In the genomic region with DNA sequence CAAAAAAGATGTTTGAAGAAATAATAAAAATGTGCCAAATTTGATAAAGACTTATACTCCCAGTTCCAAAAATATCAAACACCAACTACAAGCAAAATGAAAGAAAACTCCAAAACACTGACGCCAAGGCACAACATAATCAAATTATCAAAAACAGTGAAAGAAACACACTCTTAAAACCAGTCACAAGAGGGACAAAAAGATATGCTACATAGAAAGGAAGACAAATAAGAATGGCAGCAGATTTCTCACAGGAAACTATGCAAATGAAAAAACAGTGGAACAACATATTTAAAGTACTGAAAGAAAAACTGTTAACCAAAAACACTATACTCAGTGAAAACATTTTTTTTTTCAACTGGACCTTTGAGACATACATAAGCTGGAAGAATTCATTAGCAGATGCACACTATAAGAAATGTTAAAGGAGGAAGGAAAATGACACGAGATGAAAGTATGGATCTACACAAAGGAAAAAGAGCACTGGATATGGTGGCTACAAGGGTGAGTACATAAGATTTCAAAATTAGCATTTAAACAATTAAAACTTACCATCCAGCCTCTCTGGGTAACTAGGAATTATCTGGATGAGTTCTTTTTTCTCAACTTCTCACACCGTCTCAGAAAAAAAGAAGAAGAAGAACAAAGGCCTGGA, we compare ENCODE assay signal across 13 cellular contexts.
A peak's percentile ranks its signal among the peaks of the same experiment; 100 is the strongest.
DNase-seq lines count a peak whose midpoint lies in the region; ATAC-seq and TF ChIP-seq lines count a peak whose summit lies in the region.
"Had no signal": no experiment of that assay in that cellular context is flagged by ENCODE, and none has a peak within 500 bp of the region (broad histone marks: within the 10 kb centered on the region; RNA-seq: fewer than 3 reads in every experiment).

No MANE protein-coding gene starts in this region.

- H3K4me1 Mint-ChIP-seq in chondrocyte (ENCODE audit: low read depth), result peaks cover 25% of the 10 kb centered on the region
- no peaks in the 10 kb centered on the region for H3K4me1 Mint-ChIP-seq in activated T-cell treated with anti-CD3 and anti-CD28 coated beads, Interleukin-2, amount 50 U/mL, for 4 hours (ENCODE audit: low read depth)

- peak overlapping the region; percentile 24 for H3K27ac Mint-ChIP-seq in chondrocyte (ENCODE audit: unreplicated experiment)

- peaks cover 0 to 40% (median 23%) of the 10 kb centered on the region in 3 donors for H3K9me3 ChIP-seq in esophagus squamous epithelium
- H3K9me3 ChIP-seq: BE2C had no signal

- H3K9me3 Mint-ChIP-seq in chondrocyte (ENCODE audit: low read depth), result peaks cover 19% of the 10 kb centered on the region
- H3K9me3 Mint-ChIP-seq in activated T-cell treated with anti-CD3 and anti-CD28 coated beads, Interleukin-2, amount 50 U/mL, for 4 hours, result peaks cover 41% of the 10 kb centered on the region

- ATAC-seq in activated T-cell treated with anti-CD3 and anti-CD28 coated beads, Interleukin-2, amount 50 U/mL, for 4 hours, result no peak
- no peak for ATAC-seq in HG03280 (IDR thresholded peaks at IDR 0.05; ENCODE audit: unreplicated experiment)
- ATAC-seq: foreskin keratinocyte had no signal

- H3K4me1 ChIP-seq in esophagus squamous epithelium, result peaks cover 0 to 6% (median 0%) of the 10 kb centered on the region in 3 donors
- H3K4me1 ChIP-seq: BE2C, transverse colon had no signal

- POLR2A ChIA-PET in HEK293T (lab: Yijun Ruan, JAX), result no interaction called here

- no peak overlapping the region for H3K4me3 Mint-ChIP-seq in chondrocyte (ENCODE audit: unreplicated experiment)
- no peak overlapping the region for H3K4me3 Mint-ChIP-seq in activated T-cell treated with anti-CD3 and anti-CD28 coated beads, Interleukin-2, amount 50 U/mL, for 4 hours

- H3K36me3 ChIP-seq in esophagus squamous epithelium, result peaks cover 0 to 37% (median 0%) of the 10 kb centered on the region in 3 donors
- H3K36me3 ChIP-seq: BE2C, cardiac muscle cell had no signal

- no peak overlapping the region for H3K4me3 ChIP-seq in esophagus squamous epithelium
- H3K4me3 ChIP-seq: cardiac muscle cell, transverse colon had no signal

- intact Hi-C loops in esophagus squamous epithelium (cut with DNase I), result no loop called here

- H3K36me3 Mint-ChIP-seq in chondrocyte (ENCODE audit: low read depth), result peaks cover 35% of the 10 kb centered on the region
- H3K36me3 Mint-ChIP-seq in activated T-cell treated with anti-CD3 and anti-CD28 coated beads, Interleukin-2, amount 50 U/mL, for 4 hours (ENCODE audit: insufficient read depth), result peaks cover 33% of the 10 kb centered on the region

- TF ChIP-seq CTCF in chondrocyte (IDR thresholded peaks at IDR 0.05), result no peak
- TF ChIP-seq CTCF in esophagus squamous epithelium (IDR thresholded peaks at IDR 0.05), result no peak

- TF ChIP-seq POLR2A in esophagus squamous epithelium (IDR thresholded peaks at IDR 0.05), result no peak

- 80 to 95% methylated on average over 3 of the region's 3 CpGs for WGBS in esophagus squamous epithelium, 2 donors

- H3K27me3 Mint-ChIP-seq in chondrocyte (ENCODE audit: low read depth), result no peaks in the 10 kb centered on the region
- no peaks in the 10 kb centered on the region for H3K27me3 Mint-ChIP-seq in activated T-cell treated with anti-CD3 and anti-CD28 coated beads, Interleukin-2, amount 50 U/mL, for 4 hours (ENCODE audit: low read depth)

- CTCF ChIA-PET in HEK293T (lab: Yijun Ruan, JAX), result no interaction called here

- H3K27me3 ChIP-seq in esophagus squamous epithelium, result no peaks in the 10 kb centered on the region
- H3K27me3 ChIP-seq: BE2C, cardiac muscle cell, foreskin keratinocyte, transverse colon had no signal

- peak; percentile 11 for DNase-seq in A172 (ENCODE audit: low spot score)
- DNase-seq in H4 (ENCODE audit: low spot score), result peak; percentile 20
- DNase-seq in NCI-H69 (lab: John Stamatoyannopoulos, UW), result peak; percentile 7
- DNase-seq in chondrocyte (ENCODE audit: low spot score), result no peak
- DNase-seq in HEK293T (ENCODE audit: extremely low spot score), result no peak
- DNase-seq in activated T-cell treated with anti-CD3 and anti-CD28 coated beads, Interleukin-2, amount 50 U/mL, for 4 hours, result no peak
- DNase-seq in esophagus squamous epithelium (lab: John Stamatoyannopoulos, UW), result no peak
- DNase-seq: BE2C, NCI-H2107, transverse colon had no signal

- no peak overlapping the region for H3K27ac ChIP-seq in esophagus squamous epithelium
- H3K27ac ChIP-seq: cardiac muscle cell, foreskin keratinocyte, transverse colon had no signal

TF ChIP-seq in HEK293T, 16 proteins besides CTCF, POLR2A, EP300 and RAD21:
- TF ChIP-seq TARDBP (IDR thresholded peaks at IDR 0.05) (no peak), SP1 (IDR thresholded peaks at IDR 0.05) (no peak), L3MBTL2 (conservative IDR thresholded peaks at IDR 0.05) (no peak), BHLHE40 (IDR thresholded peaks at IDR 0.05; ENCODE audit: borderline replicate concordance) (no peak), SUZ12 (IDR thresholded peaks at IDR 0.05) (no peak), LEF1 (IDR thresholded peaks at IDR 0.05; ENCODE audit: borderline replicate concordance) (no peak), FOXM1 (IDR thresholded peaks at IDR 0.05; ENCODE audit: borderline replicate concordance) (no peak), FOXK2 (IDR thresholded peaks at IDR 0.05) (no peak), ARNT (IDR thresholded peaks at IDR 0.05) (no peak), NFRKB (IDR thresholded peaks at IDR 0.05) (no peak), FOXA1 (IDR thresholded peaks at IDR 0.05) (no peak)
- TF ChIP-seq, protein P1, sequence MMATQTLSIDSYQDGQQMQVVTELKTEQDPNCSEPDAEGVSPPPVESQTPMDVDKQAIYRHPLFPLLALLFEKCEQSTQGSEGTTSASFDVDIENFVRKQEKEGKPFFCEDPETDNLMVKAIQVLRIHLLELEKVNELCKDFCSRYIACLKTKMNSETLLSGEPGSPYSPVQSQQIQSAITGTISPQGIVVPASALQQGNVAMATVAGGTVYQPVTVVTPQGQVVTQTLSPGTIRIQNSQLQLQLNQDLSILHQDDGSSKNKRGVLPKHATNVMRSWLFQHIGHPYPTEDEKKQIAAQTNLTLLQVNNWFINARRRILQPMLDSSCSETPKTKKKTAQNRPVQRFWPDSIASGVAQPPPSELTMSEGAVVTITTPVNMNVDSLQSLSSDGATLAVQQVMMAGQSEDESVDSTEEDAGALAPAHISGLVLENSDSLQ (IDR thresholded peaks at IDR 0.05), result no peak

Comparison
In these comparisons a context has a peak if more than half of its experiments do, and no peak if none do; other contexts are left out.
1. DNase-seq: peak in A172 (single experiment), H4 (single experiment) and NCI-H69 (single experiment); none in chondrocyte (single experiment), HEK293T (single experiment), activated T-cell treated with anti-CD3 and anti-CD28 coated beads, Interleukin-2, amount 50 U/mL, for 4 hours (single experiment) and esophagus squamous epithelium (single experiment).